ENCODE assay signal across 8 cellular contexts in genomic region chr2:55616509-55617159, GRCh38. TPM values are rescaled to one million over a fixed set of nuclear protein-coding genes. Genes with fewer than 3 reads are reported as not detected.
DNase-seq lines count a peak whose midpoint lies in the region; ATAC-seq and TF ChIP-seq lines count a peak whose summit lies in the region.

No MANE protein-coding gene starts in this region.

- peaks cover 11% of the 10 kb centered on the region for H3K36me3 ChIP-seq in thymus (ENCODE audit: control insufficient read depth, insufficient read depth)

- peak overlapping the region; percentile 95 for H3K27ac ChIP-seq in thymus (ENCODE audit: low read depth)

- WGBS in lower leg skin, 2 donors: 0% methylated on average over 20 to 23 of the region's 23 CpGs
- WGBS in thymus: under 1% methylated on average over 23 of the region's 23 CpGs

- POLR2A ChIA-PET in activated CD4-positive, alpha-beta T cell treated with anti-CD3 and anti-CD28 coated beads for 36 hours (lab: Charles Lee): interaction anchor here (2.6 kb wide), 1 partner anchor 97 kb away, joined by 15 read pairs; the partner anchor contains the start of gene CFAP36

- TF ChIP-seq CTCF in HFFc6 (IDR thresholded peaks at IDR 0.05) (no peak), lower leg skin (IDR thresholded peaks at IDR 0.05) (no peak)

- no peaks in the 10 kb centered on the region for H3K27me3 Mint-ChIP-seq in activated CD4-positive, alpha-beta T cell treated with anti-CD3 and anti-CD28 coated beads for 36 hours
- H3K27me3 Mint-ChIP-seq in HFFc6 (ENCODE audit: insufficient read depth): peaks cover 4% of the 10 kb centered on the region; the same call in 1 of the 2 replicates

- peak; percentile 60 for DNase-seq in activated CD4-positive, alpha-beta T cell treated with anti-CD3 and anti-CD28 coated beads for 36 hours
- DNase-seq in activated CD4-positive, alpha-beta T cell treated with anti-CD3 and anti-CD28 coated beads for 1 hour: no peak
- DNase-seq in HFFc6 (peak; percentile 52), NAMALWA (ENCODE audit: low spot score) (peak; percentile 86), T-helper 22 cell (ENCODE audit: low read depth) (peak; percentile 27), dedifferentiated amniotic fluid mesenchymal stem cell (ENCODE audit: extremely low spot score) (peak; percentile 72), lower leg skin (ENCODE audit: low spot score in 2 of 2) (no peak)

- CTCF ChIA-PET in activated CD4-positive, alpha-beta T cell treated with anti-CD3 and anti-CD28 coated beads for 36 hours (lab: Charles Lee): interaction anchor here (0.7 kb wide), 1 partner anchor 951 kb away, joined by 3 read pairs; no protein-coding TSS in a partner anchor

- no peak for TF ChIP-seq POLR2A in lower leg skin (IDR thresholded peaks at IDR 0.05)

- no peaks in the 10 kb centered on the region for H3K9me3 Mint-ChIP-seq in activated CD4-positive, alpha-beta T cell treated with anti-CD3 and anti-CD28 coated beads for 36 hours (ENCODE audit: low read depth)
- H3K9me3 Mint-ChIP-seq in HFFc6: no peaks in the 10 kb centered on the region

- no peak overlapping the region for H3K4me3 Mint-ChIP-seq in activated CD4-positive, alpha-beta T cell treated with anti-CD3 and anti-CD28 coated beads for 36 hours
- H3K4me3 Mint-ChIP-seq in HFFc6: no peak overlapping the region

- H3K27ac Mint-ChIP-seq in activated CD4-positive, alpha-beta T cell treated with anti-CD3 and anti-CD28 coated beads for 36 hours: no peak overlapping the region
- H3K27ac Mint-ChIP-seq in HFFc6: no peak overlapping the region

- H3K4me1 Mint-ChIP-seq in activated CD4-positive, alpha-beta T cell treated with anti-CD3 and anti-CD28 coated beads for 36 hours: peaks cover 25% of the 10 kb centered on the region
- peaks cover 17% of the 10 kb centered on the region for H3K4me1 Mint-ChIP-seq in HFFc6 (ENCODE audit: low read depth)

- peaks cover 38% of the 10 kb centered on the region for H3K36me3 Mint-ChIP-seq in activated CD4-positive, alpha-beta T cell treated with anti-CD3 and anti-CD28 coated beads for 36 hours (ENCODE audit: low read depth)
- peaks cover 19% of the 10 kb centered on the region for H3K36me3 Mint-ChIP-seq in HFFc6 (ENCODE audit: low read depth)

- H3K4me3 ChIP-seq in lower leg skin (ENCODE audit: low read depth, poor library complexity, severe bottlenecking): peak overlapping the region; percentile 98
- peak overlapping the region; percentile 95 for H3K4me3 ChIP-seq in thymus (ENCODE audit: low read length)

- H3K27me3 ChIP-seq in thymus (ENCODE audit: control insufficient read depth, insufficient read depth): no peaks in the 10 kb centered on the region

- H3K4me1 ChIP-seq in thymus (ENCODE audit: control insufficient read depth, insufficient read depth, low read length): peaks cover 22% of the 10 kb centered on the region

- peak; percentile 17 for ATAC-seq in activated CD4-positive, alpha-beta T cell treated with anti-CD3 and anti-CD28 coated beads for 36 hours

- intact Hi-C loops in activated CD4-positive, alpha-beta T cell treated with anti-CD3 and anti-CD28 coated beads for 36 hours (cut with DNase I, micrococcal nuclease): loop anchor here (1.0 to 10.0 kb wide), 18 partner anchors 26 to 1849 kb away; partner anchors contain the start of genes CFAP36 (in 2 of the 2), CLHC1 (in 2 of the 2), EML6 (in 2 of the 2) and PNPT1 (in 2 of the 2)
- intact Hi-C loops in lower leg skin (cut with DNase I; ENCODE audit: low total_unique reads): no loop called here

- no peaks in the 10 kb centered on the region for H3K9me3 ChIP-seq in thymus (ENCODE audit: control insufficient read depth)

RNA-seq across cellular contexts. Expression of gene PPP4R3B, which starts 0.8 kb away (rescaled TPM):
- total RNA-seq in activated CD4-positive, alpha-beta T cell treated with anti-CD3 and anti-CD28 coated beads for 36 hours: 10 to 100 TPM; 67.5 to 74.1 TPM
- total RNA-seq in HFFc6 (2021; fragmentation: NEBNext Ultra II Directional; extraction: Animal tissue kit (Norgen Biotek cat#: 25700)): 10 to 100 TPM; 37.1 to 43.1 (median 39.8) TPM
- total RNA-seq in lower leg skin: 10 to 100 TPM; 46.8 to 57.8 (median 48.8) TPM
- polyA plus RNA-seq in thymus: 45.9 TPM

Comparison
In these comparisons a context has a peak if more than half of its experiments do, and no peak if none do; other contexts are left out.
1. DNase-seq: peak in activated CD4-positive, alpha-beta T cell treated with anti-CD3 and anti-CD28 coated beads for 36 hours (single experiment), HFFc6 (single experiment), NAMALWA (single experiment), T-helper 22 cell (single experiment) and dedifferentiated amniotic fluid mesenchymal stem cell (single experiment); none in activated CD4-positive, alpha-beta T cell treated with anti-CD3 and anti-CD28 coated beads for 1 hour (single experiment) and lower leg skin (0 of 2).